14 cellular contexts compared by ENCODE assay signal in genomic region chr16:79169239-79169638, GRCh38.
DNase-seq lines count a peak whose midpoint lies in the region; ATAC-seq lines count a peak whose summit lies in the region.
"Had no signal": no experiment of that assay in that cellular context is flagged by ENCODE, and none has a peak within 500 bp of the region (broad histone marks: within the 10 kb centered on the region; RNA-seq: fewer than 3 reads in every experiment).

No MANE protein-coding gene starts in this region.

- H3K4me3 Mint-ChIP-seq in activated T-helper 1 cell treated with anti-CD3 and anti-CD28 coated beads, Interleukin-12 subunit alpha, Interleukin-12 subunit beta, Interleukin-2, Interleukin-4 antibody, amounts not matched to agents 30 ng/mL and 10 ng/mL and 1 ng/mL, durations not matched to agents 14 hours and 24 hours and 36 hours: no peak overlapping the region
- no peak overlapping the region for H3K4me3 Mint-ChIP-seq in immature natural killer cell
- H3K4me3 Mint-ChIP-seq: dendritic cell treated with granulocyte-macrophage colony-stimulating factor and Interleukin-4, amounts not matched to agents 40 ng/mL and 50 ng/mL, for 4 days; naive thymus-derived CD8-positive, alpha-beta T cell had no signal

- in situ Hi-C loops in KBM-7 (cut with MboI; ENCODE audit: low pct_unique_long_range_greater_than_20kb, low sequenced_read_pairs): no loop called here

- peaks cover 11% of the 10 kb centered on the region for H3K9me3 Mint-ChIP-seq in activated T-helper 1 cell treated with anti-CD3 and anti-CD28 coated beads, Interleukin-12 subunit alpha, Interleukin-12 subunit beta, Interleukin-2, Interleukin-4 antibody, amounts not matched to agents 30 ng/mL and 10 ng/mL and 1 ng/mL, durations not matched to agents 14 hours and 24 hours and 36 hours
- H3K9me3 Mint-ChIP-seq in immature natural killer cell: no peaks in the 10 kb centered on the region

- no peaks in the 10 kb centered on the region for H3K27me3 Mint-ChIP-seq in activated T-helper 1 cell treated with anti-CD3 and anti-CD28 coated beads, Interleukin-12 subunit alpha, Interleukin-12 subunit beta, Interleukin-2, Interleukin-4 antibody, amounts not matched to agents 30 ng/mL and 10 ng/mL and 1 ng/mL, durations not matched to agents 14 hours and 24 hours and 36 hours (ENCODE audit: insufficient read depth)
- H3K27me3 Mint-ChIP-seq in immature natural killer cell (ENCODE audit: low read depth in 3 of 3): peaks cover 0 to 2% (median 0%) of the 10 kb centered on the region in 3 donors

- DNase-seq in ELF-1 (ENCODE audit: low read depth, low spot score) (peak; percentile 83), KBM-7 (peak; percentile 36), medulla oblongata (ENCODE audit: extremely low spot score) (peak; percentile 57), immature natural killer cell (no peak), NCI-H1105 treated with DMSO at 0.1 percent for 48 hours (lab: John Stamatoyannopoulos, UW) (no peak)
- peak; percentile 11 for DNase-seq in activated T-helper 1 cell treated with anti-CD3 and anti-CD28 coated beads, Interleukin-12 subunit alpha, Interleukin-12 subunit beta, Interleukin-2, Interleukin-4 antibody, amounts not matched to agents 30 ng/mL and 10 ng/mL and 1 ng/mL, durations not matched to agents 14 hours and 24 hours and 36 hours (ENCODE audit: low spot score)
- DNase-seq in activated CD8-positive, alpha-beta memory T cell treated with anti-CD3 and anti-CD28 coated beads, Interleukin-2, amount 50 U/mL, for 48 hours: no peak
- DNase-seq: left cardiac atrium; MG63; naive thymus-derived CD8-positive, alpha-beta T cell; NCI-H446; Peyer's patch had no signal

- H3K36me3 Mint-ChIP-seq in activated T-helper 1 cell treated with anti-CD3 and anti-CD28 coated beads, Interleukin-12 subunit alpha, Interleukin-12 subunit beta, Interleukin-2, Interleukin-4 antibody, amounts not matched to agents 30 ng/mL and 10 ng/mL and 1 ng/mL, durations not matched to agents 14 hours and 24 hours and 36 hours (ENCODE audit: low read depth): peaks cover 7% of the 10 kb centered on the region
- H3K36me3 Mint-ChIP-seq in immature natural killer cell: peaks cover 0 to 12% (median 6%) of the 10 kb centered on the region in 3 donors

- ATAC-seq in GM19035 (IDR thresholded peaks at IDR 0.05; ENCODE audit: unreplicated experiment): no peak
- ATAC-seq: left cardiac atrium; naive thymus-derived CD8-positive, alpha-beta T cell had no signal

- H3K27ac Mint-ChIP-seq in activated T-helper 1 cell treated with anti-CD3 and anti-CD28 coated beads, Interleukin-12 subunit alpha, Interleukin-12 subunit beta, Interleukin-2, Interleukin-4 antibody, amounts not matched to agents 30 ng/mL and 10 ng/mL and 1 ng/mL, durations not matched to agents 14 hours and 24 hours and 36 hours: no peak overlapping the region
- H3K27ac Mint-ChIP-seq in immature natural killer cell: no peak overlapping the region
- H3K27ac Mint-ChIP-seq: dendritic cell treated with granulocyte-macrophage colony-stimulating factor and Interleukin-4, amounts not matched to agents 40 ng/mL and 50 ng/mL, for 4 days; naive thymus-derived CD8-positive, alpha-beta T cell had no signal

- intact Hi-C loops in activated T-helper 1 cell treated with anti-CD3 and anti-CD28 coated beads, Interleukin-12 subunit alpha, Interleukin-12 subunit beta, Interleukin-2, Interleukin-4 antibody, amounts not matched to agents 30 ng/mL and 10 ng/mL and 1 ng/mL, durations not matched to agents 14 hours and 24 hours and 36 hours (cut with micrococcal nuclease): loop anchor here (10.0 kb wide), 2 partner anchors 94 to 264 kb away; no protein-coding TSS in a partner anchor

- H3K4me1 Mint-ChIP-seq in activated T-helper 1 cell treated with anti-CD3 and anti-CD28 coated beads, Interleukin-12 subunit alpha, Interleukin-12 subunit beta, Interleukin-2, Interleukin-4 antibody, amounts not matched to agents 30 ng/mL and 10 ng/mL and 1 ng/mL, durations not matched to agents 14 hours and 24 hours and 36 hours (ENCODE audit: low read depth): peaks cover 14% of the 10 kb centered on the region
- H3K4me1 Mint-ChIP-seq in immature natural killer cell: peaks cover 14 to 45% of the 10 kb centered on the region in 2 donors

Comparison
In these comparisons a context has a peak if more than half of its experiments do, and no peak if none do; other contexts are left out.
1. DNase-seq: peak in ELF-1 (single experiment), KBM-7 (single experiment), activated T-helper 1 cell treated with anti-CD3 and anti-CD28 coated beads, Interleukin-12 subunit alpha, Interleukin-12 subunit beta, Interleukin-2, Interleukin-4 antibody, amounts not matched to agents 30 ng/mL and 10 ng/mL and 1 ng/mL, durations not matched to agents 14 hours and 24 hours and 36 hours (single experiment) and medulla oblongata (single experiment); none in immature natural killer cell (0 of 3), NCI-H1105 treated with DMSO at 0.1 percent for 48 hours (single experiment) and activated CD8-positive, alpha-beta memory T cell treated with anti-CD3 and anti-CD28 coated beads, Interleukin-2, amount 50 U/mL, for 48 hours (single experiment).